In the genomic region with DNA sequence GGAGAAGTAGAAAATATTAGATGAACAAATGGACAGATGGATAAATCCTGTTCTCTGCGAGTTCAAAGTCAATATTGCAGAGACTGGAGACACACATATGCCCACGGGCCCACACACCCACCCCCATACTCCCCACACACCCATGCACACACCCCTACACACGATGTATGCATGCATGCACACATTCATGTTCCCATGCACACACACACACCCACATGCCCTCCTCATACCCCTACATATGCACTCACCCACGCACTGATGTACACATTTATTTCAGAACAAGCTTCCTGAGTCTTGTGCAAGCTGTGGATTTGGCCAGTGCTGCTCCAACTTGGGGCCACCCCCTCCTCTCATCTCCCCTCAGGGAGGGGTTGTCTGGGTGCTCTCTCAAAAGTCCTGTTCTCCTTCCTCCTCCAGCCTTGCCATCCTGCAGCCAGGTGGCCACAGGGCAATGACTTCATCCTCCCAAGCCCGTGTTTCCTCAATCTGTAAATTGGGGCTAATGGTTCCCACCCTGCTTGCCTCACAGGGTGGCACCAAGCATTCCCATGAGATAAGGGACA, we compare ENCODE assay signal across 1 cellular context.
TF ChIP-seq lines count a peak whose summit lies in the region.

No MANE protein-coding gene starts in this region.

TF ChIP-seq in HEK293, 187 proteins besides CTCF, POLR2A, EP300 and RAD21 (continued from another document):
- TF ChIP-seq, protein P1, sequence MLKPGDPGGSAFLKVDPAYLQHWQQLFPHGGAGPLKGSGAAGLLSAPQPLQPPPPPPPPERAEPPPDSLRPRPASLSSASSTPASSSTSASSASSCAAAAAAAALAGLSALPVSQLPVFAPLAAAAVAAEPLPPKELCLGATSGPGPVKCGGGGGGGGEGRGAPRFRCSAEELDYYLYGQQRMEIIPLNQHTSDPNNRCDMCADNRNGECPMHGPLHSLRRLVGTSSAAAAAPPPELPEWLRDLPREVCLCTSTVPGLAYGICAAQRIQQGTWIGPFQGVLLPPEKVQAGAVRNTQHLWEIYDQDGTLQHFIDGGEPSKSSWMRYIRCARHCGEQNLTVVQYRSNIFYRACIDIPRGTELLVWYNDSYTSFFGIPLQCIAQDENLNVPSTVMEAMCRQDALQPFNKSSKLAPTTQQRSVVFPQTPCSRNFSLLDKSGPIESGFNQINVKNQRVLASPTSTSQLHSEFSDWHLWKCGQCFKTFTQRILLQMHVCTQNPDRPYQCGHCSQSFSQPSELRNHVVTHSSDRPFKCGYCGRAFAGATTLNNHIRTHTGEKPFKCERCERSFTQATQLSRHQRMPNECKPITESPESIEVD (tag by site-specific recombination; IDR thresholded peaks at IDR 0.05) = no peak
- TF ChIP-seq SCRT2 (tag by site-specific recombination; IDR thresholded peaks at IDR 0.05) (no peak), GLIS1 (tag by site-specific recombination; IDR thresholded peaks at IDR 0.05) (0 out of 2 replicates have a peak, but pooled peaks have one; percentile 11), EGR2 (tag by site-specific recombination; IDR thresholded peaks at IDR 0.05; ENCODE audit: low read depth) (peak; percentile 99), SETDB1 (IDR thresholded peaks at IDR 0.05; ENCODE audit: insufficient read length, low read length) (no peak), ZNF311 (tag by site-specific recombination; IDR thresholded peaks at IDR 0.05; ENCODE audit: borderline replicate concordance) (no peak), OSR2 (tag by site-specific recombination; IDR thresholded peaks at IDR 0.05) (no peak), ZNF341 (tag by site-specific recombination; IDR thresholded peaks at IDR 0.05; ENCODE audit: low read depth) (peak; percentile 21; the same call in 1 of the 2 replicates), ZNF211 (tag by site-specific recombination; IDR thresholded peaks at IDR 0.05; ENCODE audit: low read depth) (no peak), ZNF423 (tag by site-specific recombination; IDR thresholded peaks at IDR 0.05) (no peak), KLF1 (tag by site-specific recombination; IDR thresholded peaks at IDR 0.05) (peak; percentile 16; the same call in 1 of the 2 replicates), ZNF248 (tag by site-specific recombination; IDR thresholded peaks at IDR 0.05) (no peak), ZFHX2 (tag by site-specific recombination; conservative IDR thresholded peaks at IDR 0.05) (peak; percentile 99)
- TF ChIP-seq, protein P2, sequence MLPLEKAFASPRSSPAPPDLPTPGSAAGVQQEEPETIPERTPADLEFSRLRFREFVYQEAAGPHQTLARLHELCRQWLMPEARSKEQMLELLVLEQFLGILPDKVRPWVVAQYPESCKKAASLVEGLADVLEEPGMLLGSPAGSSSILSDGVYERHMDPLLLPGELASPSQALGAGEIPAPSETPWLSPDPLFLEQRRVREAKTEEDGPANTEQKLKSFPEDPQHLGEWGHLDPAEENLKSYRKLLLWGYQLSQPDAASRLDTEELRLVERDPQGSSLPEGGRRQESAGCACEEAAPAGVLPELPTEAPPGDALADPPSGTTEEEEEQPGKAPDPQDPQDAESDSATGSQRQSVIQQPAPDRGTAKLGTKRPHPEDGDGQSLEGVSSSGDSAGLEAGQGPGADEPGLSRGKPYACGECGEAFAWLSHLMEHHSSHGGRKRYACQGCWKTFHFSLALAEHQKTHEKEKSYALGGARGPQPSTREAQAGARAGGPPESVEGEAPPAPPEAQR (tag by site-specific recombination; IDR thresholded peaks at IDR 0.05) = no peak
- TF ChIP-seq, protein P3, sequence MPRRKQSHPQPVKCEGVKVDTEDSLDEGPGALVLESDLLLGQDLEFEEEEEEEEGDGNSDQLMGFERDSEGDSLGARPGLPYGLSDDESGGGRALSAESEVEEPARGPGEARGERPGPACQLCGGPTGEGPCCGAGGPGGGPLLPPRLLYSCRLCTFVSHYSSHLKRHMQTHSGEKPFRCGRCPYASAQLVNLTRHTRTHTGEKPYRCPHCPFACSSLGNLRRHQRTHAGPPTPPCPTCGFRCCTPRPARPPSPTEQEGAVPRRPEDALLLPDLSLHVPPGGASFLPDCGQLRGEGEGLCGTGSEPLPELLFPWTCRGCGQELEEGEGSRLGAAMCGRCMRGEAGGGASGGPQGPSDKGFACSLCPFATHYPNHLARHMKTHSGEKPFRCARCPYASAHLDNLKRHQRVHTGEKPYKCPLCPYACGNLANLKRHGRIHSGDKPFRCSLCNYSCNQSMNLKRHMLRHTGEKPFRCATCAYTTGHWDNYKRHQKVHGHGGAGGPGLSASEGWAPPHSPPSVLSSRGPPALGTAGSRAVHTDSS (tag by site-specific recombination; IDR thresholded peaks at IDR 0.05) = no peak
- TF ChIP-seq, protein P4, sequence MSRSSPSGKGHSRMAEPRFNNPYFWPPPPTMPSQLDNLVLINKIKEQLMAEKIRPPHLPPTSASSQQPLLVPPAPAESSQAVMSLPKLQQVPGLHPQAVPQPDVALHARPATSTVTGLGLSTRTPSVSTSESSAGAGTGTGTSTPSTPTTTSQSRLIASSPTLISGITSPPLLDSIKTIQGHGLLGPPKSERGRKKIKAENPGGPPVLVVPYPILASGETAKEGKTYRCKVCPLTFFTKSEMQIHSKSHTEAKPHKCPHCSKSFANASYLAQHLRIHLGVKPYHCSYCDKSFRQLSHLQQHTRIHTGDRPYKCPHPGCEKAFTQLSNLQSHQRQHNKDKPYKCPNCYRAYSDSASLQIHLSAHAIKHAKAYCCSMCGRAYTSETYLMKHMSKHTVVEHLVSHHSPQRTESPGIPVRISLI (tag by site-specific recombination; IDR thresholded peaks at IDR 0.05) = no peak
